ENCODE assay signal across 28 cellular contexts in the genomic region with DNA sequence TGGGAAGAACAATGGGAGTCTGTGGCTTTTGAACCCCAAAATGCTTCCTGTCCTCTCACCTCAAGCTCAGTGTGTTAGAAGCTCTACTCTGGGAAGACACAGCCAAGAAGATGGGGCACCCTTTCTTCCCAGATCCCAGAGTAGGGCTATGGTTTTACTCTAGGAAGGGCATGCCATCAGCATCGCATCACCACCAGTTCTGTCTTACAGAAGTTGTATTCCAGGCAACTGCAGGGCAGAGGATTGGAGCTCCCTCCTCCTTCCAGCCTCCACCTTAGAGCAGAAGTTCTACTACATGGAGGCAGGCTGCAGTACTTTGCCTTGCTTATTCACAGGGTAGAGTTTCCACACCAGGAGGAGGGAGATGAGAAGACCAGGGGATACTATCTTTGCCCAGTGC.
"Had no signal": no experiment of that assay in that cellular context is flagged by ENCODE, and none has a peak within 500 bp of the region (broad histone marks: within the 10 kb centered on the region; RNA-seq: fewer than 3 reads in every experiment).

No MANE protein-coding gene starts in this region.

- H3K4me3 ChIP-seq: body of pancreas, breast epithelium, SJCRH30, SK-N-MC had no signal

- H3K9me3 ChIP-seq: body of pancreas, breast epithelium, SJCRH30 had no signal

- ATAC-seq: activated CD8-positive, alpha-beta T cell treated with anti-CD3 and anti-CD28 coated beads for 36 hours; activated T-cell treated with anti-CD3 and anti-CD28 coated beads, Interleukin-2, amount 50 U/mL, for 72 hours; activated T-helper 17 cell treated with anti-CD3 and anti-CD28 coated beads, Interleukin-2, amount 50 U/mL, for 72 hours; body of pancreas had no signal

- H3K4me3 Mint-ChIP-seq: activated CD4-positive, alpha-beta T cell treated with anti-CD3 and anti-CD28 coated beads, Interleukin-2, amount 10 ng/mL, durations not matched to agents 24 days and 14 days; activated CD8-positive, alpha-beta T cell treated with anti-CD3 and anti-CD28 coated beads for 36 hours; activated naive CD8-positive, alpha-beta T cell treated with anti-CD3 and anti-CD28 coated beads, Interleukin-2, amount 10 ng/mL, durations not matched to agents 7 days and 5 days; activated T-cell treated with anti-CD3 and anti-CD28 coated beads, Interleukin-2, amount 50 U/mL, for 72 hours; activated T-helper 17 cell treated with anti-CD3 and anti-CD28 coated beads, Interleukin-2, amount 50 U/mL, for 72 hours had no signal

- H3K9me3 Mint-ChIP-seq: activated CD4-positive, alpha-beta T cell treated with anti-CD3 and anti-CD28 coated beads, Interleukin-2, amount 10 ng/mL, durations not matched to agents 24 days and 14 days; activated CD8-positive, alpha-beta T cell treated with anti-CD3 and anti-CD28 coated beads for 36 hours; activated naive CD8-positive, alpha-beta T cell treated with anti-CD3 and anti-CD28 coated beads, Interleukin-2, amount 10 ng/mL, durations not matched to agents 7 days and 5 days; activated T-cell treated with anti-CD3 and anti-CD28 coated beads, Interleukin-2, amount 50 U/mL, for 72 hours; activated T-helper 17 cell treated with anti-CD3 and anti-CD28 coated beads, Interleukin-2, amount 50 U/mL, for 72 hours had no signal

- H3K4me1 Mint-ChIP-seq: activated CD4-positive, alpha-beta T cell treated with anti-CD3 and anti-CD28 coated beads, Interleukin-2, amount 10 ng/mL, durations not matched to agents 24 days and 14 days; activated T-helper 17 cell treated with anti-CD3 and anti-CD28 coated beads, Interleukin-2, amount 50 U/mL, for 72 hours had no signal

- H3K36me3 Mint-ChIP-seq: activated naive CD8-positive, alpha-beta T cell treated with anti-CD3 and anti-CD28 coated beads, Interleukin-2, amount 10 ng/mL, durations not matched to agents 7 days and 5 days had no signal

- H3K36me3 ChIP-seq: breast epithelium, SJCRH30, WERI-Rb-1 had no signal

- H3K27me3 Mint-ChIP-seq: activated CD8-positive, alpha-beta T cell treated with anti-CD3 and anti-CD28 coated beads for 36 hours; activated naive CD8-positive, alpha-beta T cell treated with anti-CD3 and anti-CD28 coated beads, Interleukin-2, amount 10 ng/mL, durations not matched to agents 7 days and 5 days; activated T-helper 17 cell treated with anti-CD3 and anti-CD28 coated beads, Interleukin-2, amount 50 U/mL, for 72 hours had no signal

- H3K27ac Mint-ChIP-seq: activated CD4-positive, alpha-beta T cell treated with anti-CD3 and anti-CD28 coated beads, Interleukin-2, amount 10 ng/mL, durations not matched to agents 24 days and 14 days; activated CD8-positive, alpha-beta T cell treated with anti-CD3 and anti-CD28 coated beads for 36 hours; activated naive CD8-positive, alpha-beta T cell treated with anti-CD3 and anti-CD28 coated beads, Interleukin-2, amount 10 ng/mL, durations not matched to agents 7 days and 5 days; activated T-cell treated with anti-CD3 and anti-CD28 coated beads, Interleukin-2, amount 50 U/mL, for 72 hours; activated T-helper 17 cell treated with anti-CD3 and anti-CD28 coated beads, Interleukin-2, amount 50 U/mL, for 72 hours had no signal

- H3K27me3 ChIP-seq: body of pancreas, SJCRH30 had no signal

- H3K27ac ChIP-seq: body of pancreas, breast epithelium, SJCRH30, SK-N-MC, WERI-Rb-1 had no signal

- DNase-seq: activated CD4-positive, alpha-beta T cell treated with anti-CD3 and anti-CD28 coated beads for 1 hour; activated CD4-positive, alpha-beta T cell treated with anti-CD3 and anti-CD28 coated beads, Interleukin-2, amount 10 ng/mL, durations not matched to agents 24 days and 14 days; activated CD4-positive, alpha-beta T cell treated with anti-CD3 and anti-CD28 coated beads, Interleukin-2, amount 50 U/mL, for 4 hours; activated CD4-positive, CD25-positive, alpha-beta regulatory T cell; activated CD8-positive, alpha-beta T cell treated with anti-CD3 and anti-CD28 coated beads for 36 hours; activated effector memory CD4-positive, alpha-beta T cell treated with anti-CD3 and anti-CD28 coated beads, Interleukin-2, amount 50 U/mL, for 16 hours; activated naive CD4-positive, alpha-beta T cell; activated naive CD4-positive, alpha-beta T cell treated with anti-CD3 and anti-CD28 coated beads, Interleukin-2, amount 50 U/mL, for 16 hours; activated naive CD8-positive, alpha-beta T cell treated with anti-CD3 and anti-CD28 coated beads, Interleukin-2, amount 10 ng/mL, durations not matched to agents 7 days and 5 days; activated T-cell treated with anti-CD3 and anti-CD28 coated beads, Interleukin-2, amount 50 U/mL, for 1 hour; activated T-cell treated with anti-CD3 and anti-CD28 coated beads, Interleukin-2, amount 50 U/mL, for 72 hours; amygdala; body of pancreas; NCI-H1048; NCI-H1436 treated with DMSO at 0.1 percent for 48 hours; NCI-H1694 treated with DMSO at 0.1 percent for 48 hours; NCI-H2029; NCI-H510A; NCI-H526; NCI-H748 treated with DMSO at 0.1 percent for 48 hours; NK-92 treated with Interleukin-12 subunit alpha and Interleukin-12 subunit beta, amount 100 ng/mL, for 24 hours; SHP77; SJCRH30; T1000; WERI-Rb-1 had no signal

- H3K4me1 ChIP-seq: body of pancreas, breast epithelium, SJCRH30 had no signal
